In genomic region chr16:11675561-11676511, GRCh38 we compare ENCODE assay signal across 8 cellular contexts. TPM values are rescaled to one million over a fixed set of nuclear protein-coding genes. Genes with fewer than 3 reads are reported as not detected.
DNase-seq lines count a peak whose midpoint lies in the region; ATAC-seq and TF ChIP-seq lines count a peak whose summit lies in the region.

No MANE protein-coding gene starts in this region.

- H3K9me3 ChIP-seq in Panc1 (ENCODE audit: control insufficient read depth, insufficient read depth, low read depth, low read length) (no peaks in the 10 kb centered on the region), esophagus (ENCODE audit: control insufficient read depth in 2 of 2, insufficient read depth in 1 of 2, low read depth in 1 of 2, low read length in 1 of 2) (no peaks in the 10 kb centered on the region), sigmoid colon (no peaks in the 10 kb centered on the region)

- TF ChIP-seq CTCF in Panc1 (IDR thresholded peaks at IDR 0.05) (no peak), sigmoid colon (IDR thresholded peaks at IDR 0.05) (no peak)

- ATAC-seq in Panc1, result peak; percentile 37

- POLR2A ChIA-PET in Panc1 (lab: Charles Lee), result no interaction called here

- WGBS in esophagus, 2 donors, result 57 to 58% methylated on average over 42 of the region's 42 CpGs
- 51 to 79% methylated on average over 42 of the region's 42 CpGs for WGBS in sigmoid colon, 2 donors

- no peak for TF ChIP-seq POLR2A in sigmoid colon (IDR thresholded peaks at IDR 0.05)

- DNase-seq in NCI-H2227 (lab: John Stamatoyannopoulos, UW; ENCODE audit: unreplicated experiment) (peak; percentile 22), NCI-H2227 treated with DMSO at 0.1 percent for 48 hours (lab: John Stamatoyannopoulos, UW) (no peak), Panc1 (ENCODE audit: low read depth, low spot score) (no peak), sigmoid colon (peak; percentile 62), Ammon's horn (ENCODE audit: low spot score) (no peak), mesenteric fat pad (ENCODE audit: low spot score) (no peak), GF-D8 (lab: John Stamatoyannopoulos, UW) (no peak)

- CTCF ChIA-PET in Panc1 (lab: Charles Lee), result interaction anchor here (0.6 kb wide), 1 partner anchor 30 kb away, joined by 4 read pairs; no protein-coding TSS in a partner anchor

- H3K27me3 ChIP-seq in Panc1 (ENCODE audit: control insufficient read depth, insufficient read depth, low read length) (no peaks in the 10 kb centered on the region), esophagus (ENCODE audit: control insufficient read depth in 1 of 2, insufficient read depth in 2 of 2, low read length in 2 of 2) (no peaks in the 10 kb centered on the region), sigmoid colon (no peaks in the 10 kb centered on the region)

- H3K36me3 ChIP-seq in Panc1 (ENCODE audit: control insufficient read depth, insufficient read depth, low read length) (no peaks in the 10 kb centered on the region; the same call in 1 of the 2 replicates), esophagus (ENCODE audit: control insufficient read depth in 2 of 2, insufficient read depth in 2 of 2, low read length in 1 of 2) (peaks cover 3 to 30% of the 10 kb centered on the region in 2 donors), sigmoid colon (peaks cover 7 to 45% (median 25%) of the 10 kb centered on the region in 4 donors)

- no peak overlapping the region for H3K4me3 ChIP-seq in Panc1 (ENCODE audit: low read depth in 2 of 2, low read length in 2 of 2)
- no peak overlapping the region for H3K4me3 ChIP-seq in esophagus (ENCODE audit: low read depth in 1 of 2, low read length in 2 of 2)
- H3K4me3 ChIP-seq in sigmoid colon, result no peak overlapping the region

- intact Hi-C loops in Panc1 (cut with micrococcal nuclease; ENCODE audit: unreplicated experiment) (no loop called here), sigmoid colon (cut with DNase I) (loop anchor here (10.0 kb wide), 1 partner anchor 119 kb away; the partner anchor contains the start of gene ZC3H7A)

- in situ Hi-C loops in Panc1 (cut with HindIII; ENCODE audit: low pct_unique_long_range_greater_than_20kb, low sequenced_read_pairs), result no loop called here

- H3K27ac ChIP-seq in Panc1 (ENCODE audit: low read length) (no peak overlapping the region), esophagus (ENCODE audit: low read depth in 2 of 2, low read length in 1 of 2) (peak overlapping the region; percentile 74 to 75), sigmoid colon (peak overlapping the region in 2 of 4 donors; percentile 15 to 49)

- H3K4me1 ChIP-seq in Panc1 (ENCODE audit: control insufficient read depth, insufficient read depth, low read length) (peaks cover 13% of the 10 kb centered on the region), esophagus (ENCODE audit: control insufficient read depth in 2 of 2, insufficient read depth in 2 of 2, low read length in 1 of 2) (peaks cover 7 to 61% of the 10 kb centered on the region in 2 donors), sigmoid colon (peaks cover 0 to 62% (median 47%) of the 10 kb centered on the region in 4 donors)

- no TSS peak for BruUV-seq in Panc1 (replicated peaks; lab: Mats Ljungman, UMichigan)

- TF ChIP-seq EP300 in sigmoid colon (IDR thresholded peaks at IDR 0.05), result no peak

RNA-seq across cellular contexts. Expression of gene SNN, which starts 7.6 kb away (rescaled TPM):
- total RNA-seq in Panc1 (2021; ENCODE audit: unreplicated experiment) (15.6 TPM), sigmoid colon (10 to 100 TPM; 10.8 to 15.3 (median 13.5) TPM), mesenteric fat pad (47.2 TPM)
- 16.8 TPM for polyA plus RNA-seq in Panc1 (2012; ENCODE audit: insufficient read length)
- polyA plus RNA-seq in esophagus (10 to 100 TPM in 1 of 2 donors, 1 to 10 TPM in 1; 8.7 to 11.7 TPM), sigmoid colon (10 to 100 TPM in 1 of 3 donors, 1 to 10 TPM in 2; 5.1 to 14.4 (median 6.0) TPM)

Comparison
In these comparisons a context has a peak if more than half of its experiments do, and no peak if none do; other contexts are left out.
1. DNase-seq: peak in NCI-H2227 (single experiment) and sigmoid colon (single experiment); none in NCI-H2227 treated with DMSO at 0.1 percent for 48 hours (single experiment), Panc1 (single experiment), Ammon's horn (single experiment), mesenteric fat pad (single experiment) and GF-D8 (single experiment).